ENCODE assay signal across 8 cellular contexts in genomic region chr1:24390924-24391782, GRCh38. TPM values are rescaled to one million over a fixed set of nuclear protein-coding genes. Genes with fewer than 3 reads are reported as not detected.
DNase-seq lines count a peak whose midpoint lies in the region; ATAC-seq and TF ChIP-seq lines count a peak whose summit lies in the region.

No MANE protein-coding gene starts in this region.

- H3K27ac ChIP-seq in PC-3 (ENCODE audit: low read length) (peak overlapping the region; percentile 75), epithelial cell of prostate (peak overlapping the region; percentile 82), muscle layer of colon (ENCODE audit: low read depth, low read length) (peak overlapping the region; percentile 57)

- H3K27me3 Mint-ChIP-seq in activated T-cell treated with anti-CD3 and anti-CD28 coated beads, Interleukin-2, amount 50 U/mL, for 24 hours = no peaks in the 10 kb centered on the region

- H3K27ac Mint-ChIP-seq in activated T-cell treated with anti-CD3 and anti-CD28 coated beads, Interleukin-2, amount 50 U/mL, for 24 hours = peak overlapping the region; percentile 90

- peaks cover 37% of the 10 kb centered on the region for H3K4me1 ChIP-seq in PC-3 (ENCODE audit: insufficient read depth, low read length)
- H3K4me1 ChIP-seq in muscle layer of colon (ENCODE audit: insufficient read depth, low read length) = peaks cover 15% of the 10 kb centered on the region

- peak overlapping the region; percentile 64 for H3K9ac ChIP-seq in PC-3 (ENCODE audit: low read length)
- peak overlapping the region; percentile 65 for H3K9ac ChIP-seq in muscle layer of colon (ENCODE audit: low read length)

- POLR2A ChIA-PET in PC-3 (lab: Charles Lee; ENCODE audit: unreplicated experiment) = interaction anchor here (0.5 kb wide), 1 partner anchor 192 kb away, joined by 11 read pairs; no protein-coding TSS in a partner anchor

- H3K79me2 ChIP-seq in PC-3 (ENCODE audit: low read length) = no peaks in the 10 kb centered on the region

- H3K9me3 Mint-ChIP-seq in activated T-cell treated with anti-CD3 and anti-CD28 coated beads, Interleukin-2, amount 50 U/mL, for 24 hours = no peaks in the 10 kb centered on the region

- H3K27me3 ChIP-seq in PC-3 (ENCODE audit: low read length) (no peaks in the 10 kb centered on the region), muscle layer of colon (ENCODE audit: control insufficient read depth in 1 of 2, insufficient read depth in 2 of 2, low read length in 2 of 2) (no peaks in the 10 kb centered on the region)

- H3K4me2 ChIP-seq in PC-3 (ENCODE audit: low read length) = peak overlapping the region; percentile 89

- ATAC-seq in PC-3 (peak; percentile 67), HG03095 (IDR thresholded peaks at IDR 0.05; ENCODE audit: unreplicated experiment) (no peak)

- TF ChIP-seq CTCF in GM12865 (IDR thresholded peaks at IDR 0.05; ENCODE audit: insufficient read depth, low read depth, low read length, missing control alignments) (peak; percentile 93), PC-3 (conservative IDR thresholded peaks at IDR 0.05; ENCODE audit: low read depth, low read length) (peak; percentile 96)

- no peaks in the 10 kb centered on the region for H4K20me1 ChIP-seq in PC-3 (ENCODE audit: low read length)

- H3K9me3 ChIP-seq in PC-3 (ENCODE audit: low read length) (no peaks in the 10 kb centered on the region), muscle layer of colon (ENCODE audit: low read length) (no peaks in the 10 kb centered on the region)

- BruUV-seq in PC-3 (replicated peaks; lab: Mats Ljungman, UMichigan) = TSS peak; percentile 56

- H3K36me3 ChIP-seq in PC-3 (ENCODE audit: low read depth, low read length) (no peaks in the 10 kb centered on the region), muscle layer of colon (ENCODE audit: insufficient read depth, low read length) (no peaks in the 10 kb centered on the region)

- peak overlapping the region; percentile 69 for H3K4me3 Mint-ChIP-seq in activated T-cell treated with anti-CD3 and anti-CD28 coated beads, Interleukin-2, amount 50 U/mL, for 24 hours

- CTCF ChIA-PET in PC-3 (lab: Charles Lee) = interaction anchor here (0.5 to 4.3 kb wide), 15 partner anchors 17 to 243 kb away, joined by 3 to 64 read pairs (median 5); partner anchors contain the start of gene GRHL3

- H3K4me3 ChIP-seq in GM12865 (ENCODE audit: low read depth, low read length) (peak overlapping the region; percentile 52), PC-3 (ENCODE audit: low read length) (peak overlapping the region; percentile 60), muscle layer of colon (ENCODE audit: low read depth in 1 of 2, low read length in 2 of 2) (peak overlapping the region in 1 of 2 donors; percentile 4)

- peaks cover 8% of the 10 kb centered on the region for H3K36me3 Mint-ChIP-seq in activated T-cell treated with anti-CD3 and anti-CD28 coated beads, Interleukin-2, amount 50 U/mL, for 24 hours (ENCODE audit: low read depth)

- H3K4me1 Mint-ChIP-seq in activated T-cell treated with anti-CD3 and anti-CD28 coated beads, Interleukin-2, amount 50 U/mL, for 24 hours (ENCODE audit: low read depth) = peaks cover 47% of the 10 kb centered on the region

- DNase-seq in GM12865 (ENCODE audit: low read depth) = peak; percentile 91
- peak; percentile 76 for DNase-seq in HT1080 (ENCODE audit: low read depth)
- peak; percentile 84 for DNase-seq in PC-3
- peak; percentile 74 for DNase-seq in activated T-cell treated with anti-CD3 and anti-CD28 coated beads, Interleukin-2, amount 50 U/mL, for 24 hours
- no peak for DNase-seq in epithelial cell of prostate (ENCODE audit: low read depth, low spot score)
- peak; percentile 50 for DNase-seq in stimulated activated naive CD4-positive, alpha-beta T cell treated with Interleukin-2 at 50 U/mL for 16 hours (lab: John Stamatoyannopoulos, UW)

- intact Hi-C loops in PC-3 (cut with micrococcal nuclease) = loop anchor here (1.0 to 5.0 kb wide), 8 partner anchors 16 to 319 kb away; no protein-coding TSS in a partner anchor

- no peaks in the 10 kb centered on the region for H3F3A ChIP-seq in PC-3 (ENCODE audit: low read length, unreplicated experiment)

- no peaks in the 10 kb centered on the region for H3K9me2 ChIP-seq in PC-3 (replicated peaks; ENCODE audit: low read length)

- peak overlapping the region; percentile 67 for H2AFZ ChIP-seq in PC-3 (ENCODE audit: low read length)

RNA-seq across cellular contexts. Expression of gene STPG1, which starts 22.4 kb away (rescaled TPM):
- total RNA-seq in HT1080 (2014; rRNA removed; shearing (Covaris generic)) = 8.6 and 9.0 TPM in 2 replicates
- 13.3 and 15.1 TPM in 2 replicates for polyA plus RNA-seq in HT1080 (2015; cell fraction: cytosol; rRNA removed)
- polyA plus RNA-seq in HT1080 (2015; cell fraction: nucleus; rRNA removed) = 9.7 and 12.2 TPM in 2 replicates
- 12.8 and 14.9 TPM in 2 replicates for total RNA-seq in PC-3 (2014; rRNA removed)

RNA-seq across cellular contexts. Expression of gene NIPAL3, which starts 24.4 kb away (rescaled TPM):
- total RNA-seq in HT1080 (2014; rRNA removed; shearing (Covaris generic)) = 27.8 and 28.7 TPM in 2 replicates
- 35.2 and 39.5 TPM in 2 replicates for polyA plus RNA-seq in HT1080 (2015; cell fraction: cytosol; rRNA removed)
- polyA plus RNA-seq in HT1080 (2015; cell fraction: nucleus; rRNA removed) = 21.2 and 24.2 TPM in 2 replicates
- 35.2 and 43.7 TPM in 2 replicates for total RNA-seq in PC-3 (2014; rRNA removed)
